ENCODE assay signal across 14 cellular contexts in genomic region chr7:104986623-104987259, GRCh38. TPM values are rescaled to one million over a fixed set of nuclear protein-coding genes. Genes with fewer than 3 reads are reported as not detected.
DNase-seq lines count a peak whose midpoint lies in the region; ATAC-seq and TF ChIP-seq lines count a peak whose summit lies in the region.
"Had no signal": no experiment of that assay in that cellular context is flagged by ENCODE, and none has a peak within 500 bp of the region (broad histone marks: within the 10 kb centered on the region; RNA-seq: fewer than 3 reads in every experiment).

No MANE protein-coding gene starts in this region.

- H3K27ac Mint-ChIP-seq in CD4-positive, CD25-positive, alpha-beta regulatory T cell: peak overlapping the region in 2 of 3 donors; percentile 76 to 84
- peak overlapping the region; percentile 62 for H3K27ac Mint-ChIP-seq in activated naive CD8-positive, alpha-beta T cell treated with anti-CD3 and anti-CD28 coated beads, Interleukin-2, amount 50 U/mL, for 24 hours

- peaks cover 4% of the 10 kb centered on the region for H3K36me3 Mint-ChIP-seq in CD4-positive, CD25-positive, alpha-beta regulatory T cell
- H3K36me3 Mint-ChIP-seq in activated naive CD8-positive, alpha-beta T cell treated with anti-CD3 and anti-CD28 coated beads, Interleukin-2, amount 50 U/mL, for 24 hours (ENCODE audit: low read depth): peaks cover 28% of the 10 kb centered on the region

- intact Hi-C loops in heart left ventricle (cut with DNase I): loop anchor here in 5 of 10 donors (10.0 kb wide), 5 partner anchors 58 to 348 kb away; no protein-coding TSS in a partner anchor

- no peaks in the 10 kb centered on the region for H3K9me3 Mint-ChIP-seq in CD4-positive, CD25-positive, alpha-beta regulatory T cell
- H3K9me3 Mint-ChIP-seq in activated naive CD8-positive, alpha-beta T cell treated with anti-CD3 and anti-CD28 coated beads, Interleukin-2, amount 50 U/mL, for 24 hours: no peaks in the 10 kb centered on the region

- H3K9me3 ChIP-seq in CD4-positive, CD25-positive, alpha-beta regulatory T cell (ENCODE audit: control insufficient read depth in 2 of 2, low read length in 2 of 2): no peaks in the 10 kb centered on the region
- H3K9me3 ChIP-seq in HUES64 (ENCODE audit: insufficient read depth, low read depth, low read length) (no peaks in the 10 kb centered on the region), neutrophil (no peaks in the 10 kb centered on the region), heart left ventricle (no peaks in the 10 kb centered on the region)

- peaks cover 29 to 63% (median 52%) of the 10 kb centered on the region in 4 donors for H3K4me1 Mint-ChIP-seq in CD4-positive, CD25-positive, alpha-beta regulatory T cell
- H3K4me1 Mint-ChIP-seq in activated naive CD8-positive, alpha-beta T cell treated with anti-CD3 and anti-CD28 coated beads, Interleukin-2, amount 50 U/mL, for 24 hours: peaks cover 68% of the 10 kb centered on the region

- no peak overlapping the region for H3K9ac ChIP-seq in HUES64 (ENCODE audit: low read depth, low read length)

- H3K27ac ChIP-seq in CD4-positive, CD25-positive, alpha-beta regulatory T cell (ENCODE audit: insufficient read depth, low read length, poor library complexity, severe bottlenecking): peak overlapping the region; percentile 98
- H3K27ac ChIP-seq in HUES64 (ENCODE audit: low read depth, low read length) (0 out of 2 replicates have a peak overlapping the region, but pooled peaks have one; percentile 6), neutrophil (peak overlapping the region; percentile 40), heart left ventricle (peak overlapping the region in 6 of 12 donors; percentile 5 to 99 (median 29))

- no peaks in the 10 kb centered on the region for H3K27me3 ChIP-seq in CD4-positive, CD25-positive, alpha-beta regulatory T cell (ENCODE audit: control insufficient read depth, insufficient read depth, low read length)
- H3K27me3 ChIP-seq in HUES64 (ENCODE audit: insufficient read depth, low read length) (no peaks in the 10 kb centered on the region), neutrophil (no peaks in the 10 kb centered on the region), heart left ventricle (no peaks in the 10 kb centered on the region)

- peaks cover 45% of the 10 kb centered on the region for H3K4me1 ChIP-seq in CD4-positive, CD25-positive, alpha-beta regulatory T cell (ENCODE audit: control insufficient read depth, insufficient read depth, low read length, poor library complexity, severe bottlenecking)
- H3K4me1 ChIP-seq in HUES64 (ENCODE audit: insufficient read depth, low read length) (peaks cover 38% of the 10 kb centered on the region), neutrophil (ENCODE audit: control insufficient read depth in 1 of 2, insufficient read depth in 1 of 2, low read depth in 1 of 2, low read length in 1 of 2) (peaks cover 30 to 36% of the 10 kb centered on the region in 2 experiments), heart left ventricle (peaks cover 0 to 61% (median 40%) of the 10 kb centered on the region in 12 donors)

- TF ChIP-seq CTCF in neutrophil (IDR thresholded peaks at IDR 0.05): no peak
- no peak for TF ChIP-seq CTCF in heart left ventricle (IDR thresholded peaks at IDR 0.05)

- WGBS in HUES64: 100% methylated on average over 3 of the region's 6 CpGs
- 68 to 85% (median 81%) methylated on average over 6 of the region's 6 CpGs for WGBS in heart left ventricle, 4 donors

- no peak for TF ChIP-seq POLR2A in heart left ventricle (IDR thresholded peaks at IDR 0.05)

- peak overlapping the region in 2 of 4 donors; percentile 28 to 36 for H3K4me3 Mint-ChIP-seq in CD4-positive, CD25-positive, alpha-beta regulatory T cell
- no peak overlapping the region for H3K4me3 Mint-ChIP-seq in activated naive CD8-positive, alpha-beta T cell treated with anti-CD3 and anti-CD28 coated beads, Interleukin-2, amount 50 U/mL, for 24 hours

- peaks cover 9% of the 10 kb centered on the region for H3K36me3 ChIP-seq in CD4-positive, CD25-positive, alpha-beta regulatory T cell (ENCODE audit: control insufficient read depth, insufficient read depth, low read length)
- peaks cover 25% of the 10 kb centered on the region for H3K36me3 ChIP-seq in HUES64 (ENCODE audit: insufficient read depth, low read length)
- peaks cover 8% of the 10 kb centered on the region for H3K36me3 ChIP-seq in neutrophil
- peaks cover 0 to 25% (median 6%) of the 10 kb centered on the region in 9 donors for H3K36me3 ChIP-seq in heart left ventricle

- H3K27me3 Mint-ChIP-seq in CD4-positive, CD25-positive, alpha-beta regulatory T cell: no peaks in the 10 kb centered on the region
- no peaks in the 10 kb centered on the region for H3K27me3 Mint-ChIP-seq in activated naive CD8-positive, alpha-beta T cell treated with anti-CD3 and anti-CD28 coated beads, Interleukin-2, amount 50 U/mL, for 24 hours

- H3K4me3 ChIP-seq in CD4-positive, CD25-positive, alpha-beta regulatory T cell (ENCODE audit: low read depth, low read length): peak overlapping the region; percentile 7
- H3K4me3 ChIP-seq in HUES64 (ENCODE audit: low read length) (no peak overlapping the region), neutrophil (ENCODE audit: low read depth in 1 of 2, low read length in 1 of 2) (no peak overlapping the region), heart left ventricle (no peak overlapping the region)
- H3K4me3 ChIP-seq: skin epidermis had no signal

- no peak for ATAC-seq in CD4-positive, CD25-positive, alpha-beta regulatory T cell (ENCODE audit: low read depth in 2 of 2)
- ATAC-seq in activated naive CD8-positive, alpha-beta T cell treated with anti-CD3 and anti-CD28 coated beads, Interleukin-2, amount 50 U/mL, for 24 hours: no peak
- ATAC-seq in heart left ventricle: no peak
- ATAC-seq: esophagus mucosa had no signal

- DNase-seq in CD4-positive, CD25-positive, alpha-beta regulatory T cell: no peak
- no peak for DNase-seq in activated naive CD8-positive, alpha-beta T cell treated with anti-CD3 and anti-CD28 coated beads, Interleukin-2, amount 50 U/mL, for 24 hours
- DNase-seq in ureter (ENCODE audit: low spot score): no peak
- DNase-seq in NCI-H1092 (lab: John Stamatoyannopoulos, UW): no peak
- DNase-seq in heart left ventricle: no peak
- DNase-seq in HuH-7 (ENCODE audit: low spot score): no peak
- DNase-seq: activated T-cell treated with anti-CD3 and anti-CD28 coated beads, Interleukin-2, amount 50 U/mL, for 1 hour; central memory CD4-positive, alpha-beta T cell; NCI-H2227 treated with DMSO at 0.1 percent for 48 hours; RPMI8226 had no signal

RNA-seq across cellular contexts. Expression of gene KMT2E, which starts 27.3 kb away (rescaled TPM):
- 360 TPM for total RNA-seq in CD4-positive, CD25-positive, alpha-beta regulatory T cell
- polyA plus RNA-seq in CD4-positive, CD25-positive, alpha-beta regulatory T cell: 100 to 1,000 TPM; 146 to 197 (median 177) TPM
- 26.6 TPM for polyA plus RNA-seq in HUES64 (2013, experiment 1 of 2)
- 35.1 TPM for polyA plus RNA-seq in HUES64 (2013, experiment 2 of 2)
- total RNA-seq in ureter (120 TPM), heart left ventricle (10 to 100 TPM; 39.3 to 59.5 (median 46.7) TPM)
- polyA plus RNA-seq in heart left ventricle: 10 to 100 TPM; 17.0 to 20.8 TPM
